ENCODE assay signal across 32 cellular contexts in the genomic region with DNA sequence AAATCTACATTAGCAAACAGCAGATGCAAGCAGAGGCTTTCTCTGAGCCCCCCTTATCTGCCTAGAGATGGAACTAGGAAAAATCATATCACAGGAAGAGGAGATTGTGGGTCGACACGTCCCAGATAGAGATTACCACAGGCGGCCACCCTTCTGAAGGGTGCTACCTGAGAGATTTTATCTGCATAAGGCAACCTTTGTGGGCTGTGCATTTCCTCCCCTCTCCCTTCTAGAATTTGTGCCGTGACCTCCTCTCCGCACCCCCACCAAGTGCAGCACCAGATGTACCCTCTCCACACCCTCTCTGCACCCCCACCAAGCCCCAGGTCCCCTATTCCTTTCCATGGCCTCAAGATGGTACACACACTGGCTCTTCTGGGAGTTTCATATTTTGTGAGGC. TPM values are rescaled to one million over a fixed set of nuclear protein-coding genes. Genes with fewer than 3 reads are reported as not detected.
DNase-seq lines count a peak whose midpoint lies in the region; ATAC-seq and TF ChIP-seq lines count a peak whose summit lies in the region.
"Had no signal": no experiment of that assay in that cellular context is flagged by ENCODE, and none has a peak within 500 bp of the region (broad histone marks: within the 10 kb centered on the region; RNA-seq: fewer than 3 reads in every experiment).

No MANE protein-coding gene starts in this region.

- peaks cover 17% of the 10 kb centered on the region for H3K4me1 Mint-ChIP-seq in CD8-positive, alpha-beta T cell (ENCODE audit: low read depth)
- peaks cover 15% of the 10 kb centered on the region for H3K4me1 Mint-ChIP-seq in activated CD8-positive, alpha-beta T cell treated with anti-CD3 and anti-CD28 coated beads for 36 hours (ENCODE audit: low read depth)
- H3K4me1 Mint-ChIP-seq in naive thymus-derived CD4-positive, alpha-beta T cell, result peaks cover 10 to 22% (median 11%) of the 10 kb centered on the region in 7 donors
- H3K4me1 Mint-ChIP-seq: brain, GM23338 had no signal

- DNase-seq in activated CD4-positive, alpha-beta T cell treated with anti-CD3 and anti-CD28 coated beads, Interleukin-2, amount 50 U/mL, for 1 hour, result peak; percentile 8
- no peak for DNase-seq in activated CD4-positive, alpha-beta T cell treated with anti-CD3 and anti-CD28 coated beads for 4 hours
- peak in 3 of 7 experiments; percentile 1 to 27 (median 6) for DNase-seq in CD8-positive, alpha-beta T cell
- peak; percentile 37 for DNase-seq in activated CD8-positive, alpha-beta T cell treated with anti-CD3 and anti-CD28 coated beads for 36 hours
- DNase-seq in naive thymus-derived CD4-positive, alpha-beta T cell, result no peak
- no peak for DNase-seq in NCI-H524 treated with DMSO at 0.1 percent for 48 hours (lab: John Stamatoyannopoulos, UW)
- no peak for DNase-seq in activated T-cell treated with anti-CD3 and anti-CD28 coated beads, Interleukin-2, amount 50 U/mL, for 48 hours
- DNase-seq in NCI-H82 (lab: John Stamatoyannopoulos, UW), result no peak
- DNase-seq: activated CD4-positive, alpha-beta T cell treated with anti-CD3 and anti-CD28 coated beads for 48 hours; AML-193; dorsolateral prefrontal cortex; foreskin melanocyte; heart left ventricle; left ventricle myocardium inferior; mesenchymal stem cell; MM.1S; NCI-H1105 treated with DMSO at 0.1 percent for 48 hours; NCI-H1930; NCI-H526 treated with DMSO at 0.1 percent for 48 hours; SK-N-SH; small intestine; stimulated activated naive CD4-positive, alpha-beta T cell treated with Interleukin-2 at 50 U/mL for 16 hours had no signal

- peaks cover 13% of the 10 kb centered on the region for H3K4me1 ChIP-seq in CD8-positive, alpha-beta T cell (ENCODE audit: insufficient read depth, low read length)
- peaks cover 11 to 15% of the 10 kb centered on the region in 2 donors for H3K4me1 ChIP-seq in naive thymus-derived CD4-positive, alpha-beta T cell (ENCODE audit: control insufficient read depth in 2 of 2, insufficient read depth in 2 of 2, low read length in 2 of 2)
- H3K4me1 ChIP-seq: A549, left ventricle myocardium inferior, parathyroid adenoma had no signal

- CTCF ChIA-PET in CD8-positive, alpha-beta T cell (lab: Charles Lee), result interaction anchor here (3.0 to 3.5 kb wide), 2 partner anchors 131 to 197 kb away, joined by 10 to 18 read pairs; no protein-coding TSS in a partner anchor
- CTCF ChIA-PET in activated CD8-positive, alpha-beta T cell treated with anti-CD3 and anti-CD28 coated beads for 36 hours (lab: Charles Lee), result interaction anchor here (1.1 to 5.8 kb wide), 3 partner anchors 25 to 197 kb away, joined by 3 to 55 read pairs (median 8); no protein-coding TSS in a partner anchor
- CTCF ChIA-PET in naive thymus-derived CD4-positive, alpha-beta T cell (lab: Charles Lee), result interaction anchor here (1.2 kb wide), 1 partner anchor 156 kb away, joined by 3 read pairs; no protein-coding TSS in a partner anchor

- no peak overlapping the region for H3K27ac ChIP-seq in CD8-positive, alpha-beta T cell (ENCODE audit: low read depth, low read length)
- no peak overlapping the region for H3K27ac ChIP-seq in naive thymus-derived CD4-positive, alpha-beta T cell (ENCODE audit: low read depth, low read length)
- H3K27ac ChIP-seq: A549, dorsolateral prefrontal cortex, heart left ventricle, KMS-11, left ventricle myocardium inferior, parathyroid adenoma, thoracic aorta, VCaP had no signal

- H3K9me3 Mint-ChIP-seq in CD8-positive, alpha-beta T cell, result no peaks in the 10 kb centered on the region
- H3K9me3 Mint-ChIP-seq in activated CD8-positive, alpha-beta T cell treated with anti-CD3 and anti-CD28 coated beads for 36 hours, result no peaks in the 10 kb centered on the region
- peaks cover 0 to 4% (median 0%) of the 10 kb centered on the region in 11 donors for H3K9me3 Mint-ChIP-seq in naive thymus-derived CD4-positive, alpha-beta T cell
- H3K9me3 Mint-ChIP-seq: activated T-helper 2 cell treated with anti-CD3 and anti-CD28 coated beads, Interferon-gamma antibody, Interleukin-2, Interleukin-4, amounts not matched to agents 10 μg/mL and 5 μg/mL and 100 μg/mL, durations not matched to agents 14 hours and 24 hours and 36 hours had no signal

- H3K9me3 ChIP-seq in CD8-positive, alpha-beta T cell (ENCODE audit: low read length), result no peaks in the 10 kb centered on the region
- no peaks in the 10 kb centered on the region for H3K9me3 ChIP-seq in naive thymus-derived CD4-positive, alpha-beta T cell (ENCODE audit: control insufficient read depth in 2 of 3, low read length in 3 of 3)
- H3K9me3 ChIP-seq: A549, SK-N-SH, thoracic aorta had no signal

- intact Hi-C loops in CD8-positive, alpha-beta T cell (cut with DNase I, micrococcal nuclease), result no loop called here
- intact Hi-C loops in activated CD8-positive, alpha-beta T cell treated with anti-CD3 and anti-CD28 coated beads for 36 hours (cut with micrococcal nuclease), result loop anchor here (2.0 to 10.0 kb wide), 2 partner anchors 197 to 285 kb away; no protein-coding TSS in a partner anchor
- intact Hi-C loops in naive thymus-derived CD4-positive, alpha-beta T cell (cut with micrococcal nuclease), result no loop called here

- H3K27me3 ChIP-seq in CD8-positive, alpha-beta T cell (ENCODE audit: insufficient read depth, low read length), result no peaks in the 10 kb centered on the region
- no peaks in the 10 kb centered on the region for H3K27me3 ChIP-seq in naive thymus-derived CD4-positive, alpha-beta T cell (ENCODE audit: control insufficient read depth in 2 of 2, insufficient read depth in 2 of 2, low read length in 2 of 2)
- H3K27me3 ChIP-seq: dorsolateral prefrontal cortex, heart left ventricle had no signal

- no peaks in the 10 kb centered on the region for H3K36me3 ChIP-seq in CD8-positive, alpha-beta T cell (ENCODE audit: insufficient read depth, low read length)
- no peaks in the 10 kb centered on the region for H3K36me3 ChIP-seq in naive thymus-derived CD4-positive, alpha-beta T cell (ENCODE audit: control insufficient read depth in 2 of 3, insufficient read depth in 3 of 3, low read length in 3 of 3)
- H3K36me3 ChIP-seq: thoracic aorta had no signal

- no peaks in the 10 kb centered on the region for H3K27me3 Mint-ChIP-seq in CD8-positive, alpha-beta T cell (ENCODE audit: low read depth)
- H3K27me3 Mint-ChIP-seq in activated CD8-positive, alpha-beta T cell treated with anti-CD3 and anti-CD28 coated beads for 36 hours, result no peaks in the 10 kb centered on the region
- peaks cover 0 to 8% (median 0%) of the 10 kb centered on the region in 5 donors for H3K27me3 Mint-ChIP-seq in naive thymus-derived CD4-positive, alpha-beta T cell

- H3K27ac Mint-ChIP-seq in CD8-positive, alpha-beta T cell, result no peak overlapping the region
- H3K27ac Mint-ChIP-seq in activated CD8-positive, alpha-beta T cell treated with anti-CD3 and anti-CD28 coated beads for 36 hours, result no peak overlapping the region
- peak overlapping the region in 2 of 9 donors; percentile 7 to 18 for H3K27ac Mint-ChIP-seq in naive thymus-derived CD4-positive, alpha-beta T cell
- H3K27ac Mint-ChIP-seq: activated T-helper 2 cell treated with anti-CD3 and anti-CD28 coated beads, Interferon-gamma antibody, Interleukin-2, Interleukin-4, amounts not matched to agents 10 μg/mL and 5 μg/mL and 100 μg/mL, durations not matched to agents 14 hours and 24 hours and 36 hours; brain; GM23338 had no signal

- peak overlapping the region; percentile 4 for H3K4me3 Mint-ChIP-seq in CD8-positive, alpha-beta T cell
- H3K4me3 Mint-ChIP-seq in activated CD8-positive, alpha-beta T cell treated with anti-CD3 and anti-CD28 coated beads for 36 hours, result no peak overlapping the region
- peak overlapping the region in 4 of 10 donors; percentile 0 to 61 (median 19) for H3K4me3 Mint-ChIP-seq in naive thymus-derived CD4-positive, alpha-beta T cell
- H3K4me3 Mint-ChIP-seq: brain, GM23338 had no signal

- POLR2A ChIA-PET in CD8-positive, alpha-beta T cell (lab: Charles Lee), result no interaction called here
- POLR2A ChIA-PET in activated CD8-positive, alpha-beta T cell treated with anti-CD3 and anti-CD28 coated beads for 36 hours (lab: Charles Lee), result no interaction called here
- POLR2A ChIA-PET in naive thymus-derived CD4-positive, alpha-beta T cell (lab: Charles Lee), result no interaction called here

- H3K4me3 ChIP-seq in CD8-positive, alpha-beta T cell (ENCODE audit: low read depth, low read length), result no peak overlapping the region
- H3K4me3 ChIP-seq in naive thymus-derived CD4-positive, alpha-beta T cell (ENCODE audit: low read length), result no peak overlapping the region
- H3K4me3 ChIP-seq: A549, dorsolateral prefrontal cortex, GM12878, GM23338, heart left ventricle, left ventricle myocardium inferior, thoracic aorta had no signal

- H3K36me3 Mint-ChIP-seq in CD8-positive, alpha-beta T cell, result no peaks in the 10 kb centered on the region
- H3K36me3 Mint-ChIP-seq in activated CD8-positive, alpha-beta T cell treated with anti-CD3 and anti-CD28 coated beads for 36 hours (ENCODE audit: low read depth), result peaks cover 2% of the 10 kb centered on the region
- H3K36me3 Mint-ChIP-seq in naive thymus-derived CD4-positive, alpha-beta T cell, result peaks cover 0 to 17% (median 5%) of the 10 kb centered on the region in 5 donors

- ATAC-seq in CD8-positive, alpha-beta T cell, result peak; percentile 54
- ATAC-seq in activated CD8-positive, alpha-beta T cell treated with anti-CD3 and anti-CD28 coated beads for 36 hours, result peak; percentile 75
- ATAC-seq in naive thymus-derived CD4-positive, alpha-beta T cell, result peak; percentile 38
- ATAC-seq: A549, GM12878, GM23338, heart left ventricle, Right ventricle myocardium inferior had no signal

- TF ChIP-seq CTCF in CD8-positive, alpha-beta T cell (IDR thresholded peaks at IDR 0.05), result no peak
- TF ChIP-seq CTCF in activated CD8-positive, alpha-beta T cell treated with anti-CD3 and anti-CD28 coated beads for 36 hours (IDR thresholded peaks at IDR 0.05), result no peak

RNA-seq across cellular contexts. Expression of a gene that starts 27.4 kb away (rescaled TPM):
- 1 to 10 TPM; 4.1 to 4.9 TPM for total RNA-seq in CD8-positive, alpha-beta T cell
- 10 to 100 TPM; 17.5 to 19.2 TPM for total RNA-seq in activated CD8-positive, alpha-beta T cell treated with anti-CD3 and anti-CD28 coated beads for 36 hours
- 10 to 100 TPM in 4 of 5 experiments, 1 to 10 TPM in 1; 7.9 to 23.0 (median 18.3) TPM for total RNA-seq in naive thymus-derived CD4-positive, alpha-beta T cell
- 10 to 100 TPM; 10.8 to 18.4 TPM for polyA plus RNA-seq in naive thymus-derived CD4-positive, alpha-beta T cell

RNA-seq across cellular contexts. Expression of a gene that starts 27.4 kb away (rescaled TPM):
- total RNA-seq in CD8-positive, alpha-beta T cell, result 10 to 100 TPM; 33.7 to 36.0 TPM
- 10 to 100 TPM; 19.7 to 21.8 TPM for total RNA-seq in activated CD8-positive, alpha-beta T cell treated with anti-CD3 and anti-CD28 coated beads for 36 hours
- 10 to 100 TPM; 17.8 to 61.9 (median 27.8) TPM for total RNA-seq in naive thymus-derived CD4-positive, alpha-beta T cell
- polyA plus RNA-seq in naive thymus-derived CD4-positive, alpha-beta T cell, result 1 to 10 TPM; 5.0 to 5.7 TPM

Comparison
In these comparisons a context has a peak if more than half of its experiments do, and no peak if none do; other contexts are left out.
1. DNase-seq: peak in activated CD4-positive, alpha-beta T cell treated with anti-CD3 and anti-CD28 coated beads, Interleukin-2, amount 50 U/mL, for 1 hour (single experiment) and activated CD8-positive, alpha-beta T cell treated with anti-CD3 and anti-CD28 coated beads for 36 hours (single experiment); none in activated CD4-positive, alpha-beta T cell treated with anti-CD3 and anti-CD28 coated beads for 4 hours (0 of 2), naive thymus-derived CD4-positive, alpha-beta T cell (0 of 9), NCI-H524 treated with DMSO at 0.1 percent for 48 hours (single experiment), activated T-cell treated with anti-CD3 and anti-CD28 coated beads, Interleukin-2, amount 50 U/mL, for 48 hours (0 of 2) and NCI-H82 (single experiment).
2. Peak in every context shown above with its lines, with median percentiles within 50 percentile points of each other: ATAC-seq.